In genomic region chr20:43914286-43914685, GRCh38 we compare ENCODE assay signal across 8 cellular contexts. TPM values are rescaled to one million over a fixed set of nuclear protein-coding genes. Genes with fewer than 3 reads are reported as not detected.
DNase-seq lines count a peak whose midpoint lies in the region; ATAC-seq and TF ChIP-seq lines count a peak whose summit lies in the region.

No MANE protein-coding gene starts in this region.

- CTCF ChIA-PET in OCI-LY7 (lab: Charles Lee; ENCODE audit: unreplicated experiment): no interaction called here

- H3K36me3 ChIP-seq in OCI-LY7 (ENCODE audit: insufficient read depth, low read length): no peaks in the 10 kb centered on the region
- no peaks in the 10 kb centered on the region for H3K36me3 ChIP-seq in effector memory CD4-positive, alpha-beta T cell (ENCODE audit: control insufficient read depth, insufficient read depth, low read length)

- peak; percentile 32 for ATAC-seq in GM19452 (IDR thresholded peaks at IDR 0.05; ENCODE audit: unreplicated experiment)

- TF ChIP-seq CTCF in AG09309 (IDR thresholded peaks at IDR 0.05; ENCODE audit: control insufficient read depth, insufficient read depth, low read depth, low read length, missing control alignments) (no peak), OCI-LY7 (conservative IDR thresholded peaks at IDR 0.05; ENCODE audit: low read length) (no peak)

- BruUV-seq in OCI-LY7 (replicated peaks; lab: Mats Ljungman, UMichigan): no TSS peak

- DNase-seq in AG09309 (ENCODE audit: low read depth) (no peak), OCI-LY7 (ENCODE audit: low spot score) (no peak), skeletal muscle cell (ENCODE audit: low read depth) (no peak), amygdala (lab: John Stamatoyannopoulos, UW) (no peak), D341Med (ENCODE audit: low spot score) (no peak), iPS-NIHi11 (ENCODE audit: low spot score) (no peak)
- no peak for DNase-seq in effector memory CD4-positive, alpha-beta T cell

- peak overlapping the region; percentile 8; the same call in 1 of the 2 replicates for H3K4me2 ChIP-seq in OCI-LY7 (ENCODE audit: low read length)

- H3K79me2 ChIP-seq in OCI-LY7 (ENCODE audit: insufficient read depth, low read depth, low read length): no peaks in the 10 kb centered on the region

- H4K20me1 ChIP-seq in OCI-LY7 (ENCODE audit: insufficient read depth, low read length): no peaks in the 10 kb centered on the region

- no peaks in the 10 kb centered on the region for H3K9me3 ChIP-seq in OCI-LY7 (ENCODE audit: low read length)
- H3K9me3 ChIP-seq in effector memory CD4-positive, alpha-beta T cell (ENCODE audit: control insufficient read depth, low read length): no peaks in the 10 kb centered on the region

- no peaks in the 10 kb centered on the region for H3K9me2 ChIP-seq in OCI-LY7 (ENCODE audit: insufficient read depth, low read length)

- no peak overlapping the region for H2AFZ ChIP-seq in OCI-LY7 (ENCODE audit: low read length)

- no peaks in the 10 kb centered on the region for H3K4me1 ChIP-seq in OCI-LY7 (ENCODE audit: insufficient read depth, low read length, poor library complexity, severe bottlenecking)
- peaks cover 21% of the 10 kb centered on the region for H3K4me1 ChIP-seq in effector memory CD4-positive, alpha-beta T cell (ENCODE audit: control insufficient read depth, insufficient read depth, low read length, poor library complexity, severe bottlenecking)

- no peak overlapping the region for H3K27ac ChIP-seq in OCI-LY7 (ENCODE audit: low read depth, low read length, poor library complexity, severe bottlenecking)
- no peak overlapping the region for H3K27ac ChIP-seq in effector memory CD4-positive, alpha-beta T cell (ENCODE audit: insufficient read depth, low read length, poor library complexity, severe bottlenecking)

- H3K4me3 ChIP-seq in AG09309 (ENCODE audit: control insufficient read depth, low read depth, low read length) (peak overlapping the region; percentile 55), OCI-LY7 (ENCODE audit: low read depth, low read length, poor library complexity, severe bottlenecking) (no peak overlapping the region), skeletal muscle cell (ENCODE audit: low read depth, low read length) (peak overlapping the region; percentile 57)
- H3K4me3 ChIP-seq in effector memory CD4-positive, alpha-beta T cell (ENCODE audit: insufficient read depth, low read depth, low read length, poor library complexity, severe bottlenecking): peak overlapping the region; percentile 41

- intact Hi-C loops in OCI-LY7 (cut with micrococcal nuclease; ENCODE audit: unreplicated experiment): no loop called here

- H3K27me3 ChIP-seq in effector memory CD4-positive, alpha-beta T cell (replicated peaks; ENCODE audit: control insufficient read depth, insufficient read depth, low read length, poor library complexity, severe bottlenecking): peaks cover 25% of the 10 kb centered on the region

- POLR2A ChIA-PET in OCI-LY7 (lab: Charles Lee): interaction anchor here (0.6 kb wide), 1 partner anchor 352 kb away, joined by 3 read pairs; no protein-coding TSS in a partner anchor

RNA-seq across cellular contexts. Expression of gene TOX2, which starts 0.4 kb away (rescaled TPM):
- total RNA-seq in OCI-LY7 (2014; rRNA removed; shearing (Covaris generic)): not detected in 2 replicates
- 0.23 and 0.39 TPM in 2 replicates for total RNA-seq in OCI-LY7 (2022)
